ENCODE assay signal across 31 cellular contexts in genomic region chr7:7537711-7538110, GRCh38. TPM values are rescaled to one million over a fixed set of nuclear protein-coding genes. Genes with fewer than 3 reads are reported as not detected.
"Had no signal": no experiment of that assay in that cellular context is flagged by ENCODE, and none has a peak within 500 bp of the region (broad histone marks: within the 10 kb centered on the region; RNA-seq: fewer than 3 reads in every experiment).

No MANE protein-coding gene starts in this region.

- H3K9me3 ChIP-seq: colonic mucosa, esophagus squamous epithelium, gastrocnemius medialis, heart right ventricle, left lung, lower lobe of right lung, mucosa of descending colon had no signal

- H3K27me3 Mint-ChIP-seq: dendritic cell treated with granulocyte-macrophage colony-stimulating factor and Interleukin-4, amounts not matched to agents 40 ng/mL and 50 ng/mL, for 4 days had no signal

- H3K27ac ChIP-seq: colonic mucosa, epithelial cell of prostate, esophagus squamous epithelium, gastrocnemius medialis, heart right ventricle, left lung, lower lobe of right lung had no signal

- H3K4me1 ChIP-seq: colonic mucosa, esophagus squamous epithelium, heart right ventricle, left lung, lower lobe of right lung had no signal

- ATAC-seq: effector memory CD8-positive, alpha-beta T cell; esophagus mucosa; gastrocnemius medialis; heart right ventricle; left cardiac atrium; left lung; left ventricle myocardium superior; lower lobe of right lung; mucosa of descending colon had no signal

- DNase-seq: colonic mucosa; cortex of kidney; effector CD8-positive, alpha-beta T cell; effector memory CD8-positive, alpha-beta T cell; endodermal cell; erythroblast; esophagus squamous epithelium; foreskin fibroblast; foreskin melanocyte; gastrocnemius medialis; glutamatergic neuron; head of caudate nucleus; heart right ventricle; hippocampal formation; left cardiac atrium; left lung; left ventricle myocardium superior; lower lobe of right lung; mesenchymal stem cell; mucosa of descending colon; naive B cell had no signal

- H3K27me3 ChIP-seq: colonic mucosa, esophagus squamous epithelium, gastrocnemius medialis, left lung had no signal

- FAIRE-seq: endometrium, islet of Langerhans, keratinocyte had no signal

- H3K36me3 ChIP-seq: colonic mucosa, esophagus squamous epithelium, gastrocnemius medialis, heart right ventricle, left lung, lower lobe of right lung had no signal

- H3K4me1 Mint-ChIP-seq: endodermal cell, naive B cell had no signal

- H3K27ac Mint-ChIP-seq: dendritic cell treated with granulocyte-macrophage colony-stimulating factor and Interleukin-4, amounts not matched to agents 40 ng/mL and 50 ng/mL, for 4 days; effector memory CD8-positive, alpha-beta T cell; endodermal cell; mesothelial cell of epicardium had no signal

- H3K4me3 Mint-ChIP-seq: dendritic cell treated with granulocyte-macrophage colony-stimulating factor and Interleukin-4, amounts not matched to agents 40 ng/mL and 50 ng/mL, for 4 days; effector memory CD8-positive, alpha-beta T cell; endodermal cell; mesothelial cell of epicardium; naive B cell had no signal

- H3K9me3 Mint-ChIP-seq: dendritic cell treated with granulocyte-macrophage colony-stimulating factor and Interleukin-4, amounts not matched to agents 40 ng/mL and 50 ng/mL, for 4 days; effector memory CD8-positive, alpha-beta T cell; endodermal cell; naive B cell had no signal

- H3K4me3 ChIP-seq: colonic mucosa, esophagus squamous epithelium, gastrocnemius medialis, heart right ventricle, left lung, lower lobe of right lung, mucosa of descending colon had no signal

- H3K36me3 Mint-ChIP-seq: mesothelial cell of epicardium, naive B cell had no signal

RNA-seq across cellular contexts. Expression of gene COL28A1, which starts 2.0 kb away (rescaled TPM):
- total RNA-seq: dermis microvascular lymphatic vessel endothelial cell, glomerular endothelial cell, lung microvascular endothelial cell had no signal
